21 cellular contexts compared by ENCODE assay signal in the genomic region with DNA sequence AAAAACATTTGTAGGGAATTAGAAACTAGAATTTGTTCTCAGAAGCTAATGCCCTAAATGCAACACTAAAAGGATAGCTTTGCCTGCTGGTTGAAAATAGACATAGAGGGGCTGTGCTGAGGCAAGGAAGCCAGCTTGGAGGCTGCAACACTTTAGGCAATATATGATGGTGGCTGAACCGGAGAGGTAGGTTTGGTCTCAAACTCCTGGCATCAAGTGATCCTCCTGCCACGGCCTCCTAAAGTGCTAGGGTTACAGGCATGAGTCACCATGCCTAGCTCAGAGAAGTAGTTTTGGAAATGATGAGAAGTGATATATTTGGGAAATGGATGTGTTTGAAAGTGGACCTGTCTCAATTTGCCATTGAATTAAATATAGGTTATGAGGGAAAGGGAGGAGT. TPM values are rescaled to one million over a fixed set of nuclear protein-coding genes. Genes with fewer than 3 reads are reported as not detected.
DNase-seq lines count a peak whose midpoint lies in the region; ATAC-seq, FAIRE-seq and TF ChIP-seq lines count a peak whose summit lies in the region.
"Had no signal": no experiment of that assay in that cellular context is flagged by ENCODE, and none has a peak within 500 bp of the region (broad histone marks: within the 10 kb centered on the region; RNA-seq: fewer than 3 reads in every experiment).

No MANE protein-coding gene starts in this region.

- H3K4me1 ChIP-seq in A549 (peaks cover 28% of the 10 kb centered on the region), trophoblast cell (ENCODE audit: control insufficient read depth in 1 of 2, insufficient read depth in 2 of 2, low read length in 2 of 2) (peaks cover 5 to 7% of the 10 kb centered on the region in 2 experiments)
- H3K4me1 ChIP-seq in CD8-positive, alpha-beta memory T cell (ENCODE audit: insufficient read depth, low read length): peaks cover 16% of the 10 kb centered on the region

- H3K27ac ChIP-seq in A549 (peak overlapping the region in 1 of 2 experiments; percentile 49; a peak in 2 of 6 replicates), trophoblast cell (ENCODE audit: low read depth, low read length) (no peak overlapping the region)
- H3K27ac ChIP-seq in CD8-positive, alpha-beta memory T cell (ENCODE audit: low read depth, low read length): no peak overlapping the region

- H2AK5ac ChIP-seq in trophoblast cell (ENCODE audit: low read length): no peak overlapping the region

- H3K14ac ChIP-seq in trophoblast cell (ENCODE audit: low read length): no peak overlapping the region

- H3K9me3 ChIP-seq in A549 (peaks cover 20% of the 10 kb centered on the region), trophoblast cell (ENCODE audit: insufficient read depth, low read depth, low read length) (peaks cover 2% of the 10 kb centered on the region)
- H3K9me3 ChIP-seq in CD8-positive, alpha-beta memory T cell (ENCODE audit: low read length): no peaks in the 10 kb centered on the region
- H3K9me3 ChIP-seq: BE2C had no signal

- peaks cover 0 to 6% (median 0%) of the 10 kb centered on the region in 3 donors for H3K36me3 Mint-ChIP-seq in CD8-positive, alpha-beta memory T cell
- peaks cover under 1% of the 10 kb centered on the region for H3K36me3 Mint-ChIP-seq in dendritic cell treated with granulocyte-macrophage colony-stimulating factor and Interleukin-4, amounts not matched to agents 40 ng/mL and 50 ng/mL, for 4 days (ENCODE audit: low read depth)

- H3K9me3 Mint-ChIP-seq in CD8-positive, alpha-beta memory T cell: peaks cover 0 to 13% (median 5%) of the 10 kb centered on the region in 5 donors
- H3K9me3 Mint-ChIP-seq in dendritic cell treated with granulocyte-macrophage colony-stimulating factor and Interleukin-4, amounts not matched to agents 40 ng/mL and 50 ng/mL, for 4 days: no peaks in the 10 kb centered on the region

- H3K9ac ChIP-seq in trophoblast cell (ENCODE audit: low read length): no peak overlapping the region

- DNase-seq in A549 (ENCODE audit: low read depth in 1 of 2, low spot score in 1 of 2): no peak
- no peak for DNase-seq in CD8-positive, alpha-beta memory T cell
- DNase-seq in trophoblast cell: peak; percentile 48 to 89
- no peak for DNase-seq in NAMALWA (ENCODE audit: low spot score)
- DNase-seq in activated effector memory CD4-positive, alpha-beta T cell treated with Interleukin-2 at 50 U/mL for 16 hours: no peak
- no peak for DNase-seq in iPS-NIHi7 (ENCODE audit: extremely low spot score)
- DNase-seq: BE2C, GF-D8, GOT3, Kasumi-1, MM.1S, NCI-H1092, NCI-H1436, NCI-H187 treated with DMSO at 0.1 percent for 48 hours, NCI-H2107, NCI-H446 treated with DMSO at 0.1 percent for 48 hours, NCI-H526 treated with DMSO at 0.1 percent for 48 hours, PC-3, Right ventricle myocardium superior had no signal

- H3K4me3 Mint-ChIP-seq in CD8-positive, alpha-beta memory T cell: peak overlapping the region in 1 of 7 donors; percentile 1
- H3K4me3 Mint-ChIP-seq in dendritic cell treated with granulocyte-macrophage colony-stimulating factor and Interleukin-4, amounts not matched to agents 40 ng/mL and 50 ng/mL, for 4 days: no peak overlapping the region

- H2BK5ac ChIP-seq in trophoblast cell (ENCODE audit: low read depth, low read length, poor library complexity): no peak overlapping the region

- WGBS in A549 (ENCODE audit: missing lambda C conversion rate): 81% methylated on average over 2 of the region's 2 CpGs
- no CpG with 5 or more reads among the region's 2 CpGs for WGBS in trophoblast cell (ENCODE audit: extremely low coverage, insufficient coverage, insufficient read length)

- ATAC-seq in A549: no peak
- ATAC-seq: HCT116, PC-3 had no signal

- peak overlapping the region in 6 of 8 donors; percentile 20 to 71 (median 44) for H3K27ac Mint-ChIP-seq in CD8-positive, alpha-beta memory T cell
- peak overlapping the region; percentile 41 for H3K27ac Mint-ChIP-seq in dendritic cell treated with granulocyte-macrophage colony-stimulating factor and Interleukin-4, amounts not matched to agents 40 ng/mL and 50 ng/mL, for 4 days

- H3K79me1 ChIP-seq in trophoblast cell (ENCODE audit: low read length): peaks cover 3% of the 10 kb centered on the region

- H3K4ac ChIP-seq in trophoblast cell (ENCODE audit: low read depth, low read length): no peak overlapping the region

- H3K18ac ChIP-seq in trophoblast cell (ENCODE audit: low read length): no peak overlapping the region

- H3K79me2 ChIP-seq in trophoblast cell (ENCODE audit: control insufficient read depth, insufficient read depth, low read length, poor library complexity): no peaks in the 10 kb centered on the region

- peaks cover 3 to 6% of the 10 kb centered on the region in 2 donors for H3K27me3 Mint-ChIP-seq in CD8-positive, alpha-beta memory T cell
- H3K27me3 Mint-ChIP-seq in dendritic cell treated with granulocyte-macrophage colony-stimulating factor and Interleukin-4, amounts not matched to agents 40 ng/mL and 50 ng/mL, for 4 days: peaks cover 4% of the 10 kb centered on the region

- no peak overlapping the region for H4K91ac ChIP-seq in trophoblast cell (ENCODE audit: low read depth, low read length)

- H3K4me1 Mint-ChIP-seq in CD8-positive, alpha-beta memory T cell: peaks cover 18 to 26% (median 21%) of the 10 kb centered on the region in 3 donors
- H3K4me1 Mint-ChIP-seq in dendritic cell treated with granulocyte-macrophage colony-stimulating factor and Interleukin-4, amounts not matched to agents 40 ng/mL and 50 ng/mL, for 4 days (ENCODE audit: low read depth): peaks cover 62% of the 10 kb centered on the region

- H4K12ac ChIP-seq in trophoblast cell (ENCODE audit: low read depth, low read length): no peak overlapping the region

- H4K8ac ChIP-seq in trophoblast cell (ENCODE audit: low read depth, low read length): no peak overlapping the region

- H3K4me3 ChIP-seq in A549: no peak overlapping the region
- no peak overlapping the region for H3K4me3 ChIP-seq in CD8-positive, alpha-beta memory T cell (ENCODE audit: low read length)
- H3K4me3 ChIP-seq in trophoblast cell (ENCODE audit: low read depth, low read length): no peak overlapping the region

- no peak overlapping the region for H2BK12ac ChIP-seq in trophoblast cell (ENCODE audit: low read length)

- POLR2A ChIA-PET in A549 (lab: Yijun Ruan, JAX): interaction anchor here (0.7 to 2.5 kb wide), 3 partner anchors 10 to 44 kb away, joined by 3 to 8 read pairs (median 6); a partner anchor contains a TSS
- POLR2A ChIA-PET in CD8-positive, alpha-beta memory T cell (lab: Charles Lee): interaction anchor here (0.8 kb wide), 1 partner anchor 9 kb away, joined by 6 read pairs; no protein-coding TSS in a partner anchor

- FAIRE-seq in A549 (lab: Jason Lieb, UNC): no peak

- CTCF ChIA-PET in A549 (lab: Yijun Ruan, JAX): interaction anchor here (1.0 to 6.2 kb wide), 8 partner anchors 11 to 198 kb away, joined by 3 to 68 read pairs (median 6); a partner anchor contains a TSS
- CTCF ChIA-PET in CD8-positive, alpha-beta memory T cell (lab: Charles Lee): interaction anchor here (0.9 to 2.3 kb wide), 7 partner anchors 10 to 171 kb away, joined by 3 to 8 read pairs (median 6); a partner anchor contains a TSS

- no peak overlapping the region for H2BK120ac ChIP-seq in trophoblast cell (ENCODE audit: insufficient read depth, low read length, poor library complexity)

- H3K4me2 ChIP-seq in A549: no peak overlapping the region
- no peak overlapping the region for H3K4me2 ChIP-seq in trophoblast cell (ENCODE audit: low read length)

- H2AFZ ChIP-seq in trophoblast cell (ENCODE audit: insufficient read depth, low read length, poor library complexity): no peak overlapping the region

- H3K27me3 ChIP-seq in CD8-positive, alpha-beta memory T cell (ENCODE audit: insufficient read depth, low read length, poor library complexity, severe bottlenecking): no peaks in the 10 kb centered on the region
- no peaks in the 10 kb centered on the region for H3K27me3 ChIP-seq in trophoblast cell (ENCODE audit: insufficient read depth, low read length)
- H3K27me3 ChIP-seq: BE2C had no signal

- TF ChIP-seq POLR2A in A549 (IDR thresholded peaks at IDR 0.05; ENCODE audit: low read length): no peak

- TF ChIP-seq CTCF in A549 (IDR thresholded peaks at IDR 0.05): no peak

- intact Hi-C loops in dendritic cell treated with granulocyte-macrophage colony-stimulating factor and Interleukin-4, amounts not matched to agents 40 ng/mL and 50 ng/mL, for 4 days (cut with micrococcal nuclease): no loop called here

- H3K36me3 ChIP-seq in CD8-positive, alpha-beta memory T cell (ENCODE audit: insufficient read depth, low read length): no peaks in the 10 kb centered on the region
- H3K36me3 ChIP-seq in trophoblast cell (ENCODE audit: control insufficient read depth in 1 of 2, insufficient read depth in 2 of 2, low read length in 2 of 2): no peaks in the 10 kb centered on the region
- H3K36me3 ChIP-seq: BE2C had no signal

- TF ChIP-seq RAD21 in A549 (conservative IDR thresholded peaks at IDR 0.05 in 1 of 2, IDR thresholded peaks at IDR 0.05 in 1 of 2): no peak

- no peak for TF ChIP-seq EP300 in A549 (IDR thresholded peaks at IDR 0.05)

- no peak overlapping the region for H3K23ac ChIP-seq in trophoblast cell (ENCODE audit: low read length)

TF ChIP-seq in A549, 52 proteins besides CTCF, POLR2A, EP300 and RAD21:
- TF ChIP-seq NPAS2 (CRISPR knock-in tag; IDR thresholded peaks at IDR 0.05; ENCODE audit: borderline replicate concordance) (no peak), FOSL2 (IDR thresholded peaks at IDR 0.05) (no peak), FOSL2 (CRISPR knock-in tag; IDR thresholded peaks at IDR 0.05) (peak; percentile 27; the same call in 1 of the 2 replicates)

RNA-seq across cellular contexts. Expression of a gene that starts 10.1 kb away (rescaled TPM):
- 525 and 594 TPM in 2 replicates for polyA plus RNA-seq in A549 (2011; rRNA removed)
- 540 and 757 TPM in 2 replicates for polyA plus RNA-seq in A549 (2012; cell fraction: cytosol; rRNA removed)
- 1,192 and 1,375 TPM in 2 replicates for polyA plus RNA-seq in A549 (2012; cell fraction: nucleus; rRNA removed)
- 191 to 207 TPM (median 203 TPM) in 3 replicates for polyA plus RNA-seq in A549 (2017; fragmentation: RNase III; extraction: RNeasy Plus Mini Kit Qiagen cat#74134 plus additional on column Dnase treatment)
- 620 and 630 TPM in 2 replicates for polyA minus RNA-seq in A549 (2011; rRNA and poly(A)+ RNA removed)
- total RNA-seq in CD8-positive, alpha-beta memory T cell: 10 to 100 TPM in 1 of 2 experiments, 1 to 10 TPM in 1; 9.4 to 10.9 TPM
- 1,007 TPM for polyA plus RNA-seq in CD8-positive, alpha-beta memory T cell
- 12.0 and 12.4 TPM in 2 replicates for polyA plus RNA-seq in trophoblast cell (2013)

Comparison
In these comparisons a context has a peak if more than half of its experiments do, and no peak if none do; other contexts are left out.
1. DNase-seq: peak in trophoblast cell (2 of 2); none in A549 (0 of 2), CD8-positive, alpha-beta memory T cell (0 of 5), NAMALWA (single experiment), activated effector memory CD4-positive, alpha-beta T cell treated with Interleukin-2 at 50 U/mL for 16 hours (single experiment) and iPS-NIHi7 (single experiment).